21 cellular contexts compared by ENCODE assay signal in genomic region chr3:103056552-103056951, GRCh38.
DNase-seq lines count a peak whose midpoint lies in the region; FAIRE-seq and TF ChIP-seq lines count a peak whose summit lies in the region.
"Had no signal": no experiment of that assay in that cellular context is flagged by ENCODE, and none has a peak within 500 bp of the region (broad histone marks: within the 10 kb centered on the region; RNA-seq: fewer than 3 reads in every experiment).

No MANE protein-coding gene starts in this region.

- DNase-seq in GM12891 (ENCODE audit: insufficient read length, low spot score) (no peak), HuH-7 (ENCODE audit: low spot score) (peak; percentile 36), endothelial cell (ENCODE audit: low spot score) (no peak), progenitor cell of endocrine pancreas (ENCODE audit: low spot score, unreplicated experiment) (no peak), NCI-H187 (lab: John Stamatoyannopoulos, UW) (no peak), NCI-H524 (lab: John Stamatoyannopoulos, UW) (no peak), D341Med (ENCODE audit: low spot score) (no peak)
- DNase-seq: activated CD4-positive, alpha-beta T cell treated with anti-CD3 and anti-CD28 coated beads, Interleukin-2, amount 50 U/mL, for 4 hours; activated CD8-positive, alpha-beta memory T cell treated with anti-CD3 and anti-CD28 coated beads, Interleukin-2, amount 50 U/mL, for 4 hours; activated naive CD4-positive, alpha-beta T cell treated with anti-CD3 and anti-CD28 coated beads, Interleukin-2, amount 50 U/mL, for 16 hours; amygdala; cortex of kidney; KBM-7; lower lobe of right lung; NCI-H146; NCI-H526; stimulated activated CD4-positive, alpha-beta T cell treated with anti-CD3 and anti-CD28 coated beads, Interleukin-2, amount 100 ng/mL, for 24 hours had no signal

- no peak for FAIRE-seq in GM12891 (lab: Jason Lieb, UNC)
- FAIRE-seq: D721Med, keratinocyte had no signal

- H3K36me3 Mint-ChIP-seq in endothelial cell (ENCODE audit: low read depth, unreplicated experiment) (no peaks in the 10 kb centered on the region), progenitor cell of endocrine pancreas (ENCODE audit: insufficient read depth) (no peaks in the 10 kb centered on the region)
- H3K36me3 Mint-ChIP-seq: WTC11 had no signal

- H3K4me3 Mint-ChIP-seq in endothelial cell (ENCODE audit: unreplicated experiment) (no peak overlapping the region), progenitor cell of endocrine pancreas (ENCODE audit: low read depth) (no peak overlapping the region)
- H3K4me3 Mint-ChIP-seq: T-helper 2 cell treated with Interferon-gamma antibody and Interleukin-4, amounts not matched to agents 5 μg/mL and 100 μg/mL, for 36 hours; WTC11 had no signal

- H3K9me3 Mint-ChIP-seq in endothelial cell (ENCODE audit: unreplicated experiment) (no peaks in the 10 kb centered on the region), progenitor cell of endocrine pancreas (ENCODE audit: low read depth) (no peaks in the 10 kb centered on the region)
- H3K9me3 Mint-ChIP-seq: T-helper 2 cell treated with Interferon-gamma antibody and Interleukin-4, amounts not matched to agents 5 μg/mL and 100 μg/mL, for 36 hours; WTC11 had no signal

- H3K4me1 Mint-ChIP-seq in endothelial cell (ENCODE audit: unreplicated experiment) = peaks cover 45% of the 10 kb centered on the region
- H3K4me1 Mint-ChIP-seq in progenitor cell of endocrine pancreas (ENCODE audit: low read depth) = peaks cover 13% of the 10 kb centered on the region

- H3K27ac Mint-ChIP-seq in endothelial cell (ENCODE audit: unreplicated experiment) (peak overlapping the region; percentile 62), progenitor cell of endocrine pancreas (peak overlapping the region; percentile 14)
- H3K27ac Mint-ChIP-seq: T-helper 2 cell treated with Interferon-gamma antibody and Interleukin-4, amounts not matched to agents 5 μg/mL and 100 μg/mL, for 36 hours; WTC11 had no signal

- no peaks in the 10 kb centered on the region for H3K27me3 Mint-ChIP-seq in endothelial cell (ENCODE audit: unreplicated experiment)
- no peaks in the 10 kb centered on the region for H3K27me3 Mint-ChIP-seq in progenitor cell of endocrine pancreas

- no peak for TF ChIP-seq POLR2A in GM12891 (IDR thresholded peaks at IDR 0.05; ENCODE audit: low read depth, low read length)

- TF ChIP-seq CTCF in endothelial cell (IDR thresholded peaks at IDR 0.05; ENCODE audit: unreplicated experiment) (no peak), progenitor cell of endocrine pancreas (IDR thresholded peaks at IDR 0.05; ENCODE audit: unreplicated experiment) (no peak)

TF ChIP-seq in GM12891, 5 proteins besides CTCF, POLR2A, EP300 and RAD21:
- TF ChIP-seq POU2F2 (IDR thresholded peaks at IDR 0.05; ENCODE audit: low read depth, low read length) = no peak
- peak; percentile 31; the same call in 1 of the 2 replicates for TF ChIP-seq SPI1 (IDR thresholded peaks at IDR 0.05; ENCODE audit: low read depth, low read length)
